1 cellular context compared by ENCODE assay signal in the genomic region with DNA sequence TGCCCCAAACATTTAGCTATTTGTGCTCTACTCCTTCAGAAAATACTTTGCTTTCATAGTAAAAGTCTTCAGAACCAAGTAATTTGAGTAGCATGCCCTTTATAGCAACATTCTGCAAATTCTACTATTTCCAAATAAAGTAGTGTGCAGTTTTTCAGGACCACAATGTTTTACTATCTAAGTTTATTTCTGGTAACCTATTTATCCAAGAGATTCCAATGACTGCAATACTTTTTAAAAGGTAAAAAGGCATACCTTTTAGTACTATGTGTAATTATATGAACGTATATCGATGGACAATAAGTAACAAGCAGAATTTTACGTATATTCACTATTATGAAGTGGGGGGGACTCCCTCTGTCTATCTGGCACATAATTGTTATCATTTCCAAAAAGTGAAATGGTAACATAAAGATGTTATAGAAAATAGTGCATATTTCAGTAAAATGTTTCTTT.
TF ChIP-seq lines count a peak whose summit lies in the region.

No MANE protein-coding gene starts in this region.

TF ChIP-seq in IMR-90, 13 proteins besides CTCF, POLR2A, EP300 and RAD21 (continued from another document):
- TF ChIP-seq, protein P1, sequence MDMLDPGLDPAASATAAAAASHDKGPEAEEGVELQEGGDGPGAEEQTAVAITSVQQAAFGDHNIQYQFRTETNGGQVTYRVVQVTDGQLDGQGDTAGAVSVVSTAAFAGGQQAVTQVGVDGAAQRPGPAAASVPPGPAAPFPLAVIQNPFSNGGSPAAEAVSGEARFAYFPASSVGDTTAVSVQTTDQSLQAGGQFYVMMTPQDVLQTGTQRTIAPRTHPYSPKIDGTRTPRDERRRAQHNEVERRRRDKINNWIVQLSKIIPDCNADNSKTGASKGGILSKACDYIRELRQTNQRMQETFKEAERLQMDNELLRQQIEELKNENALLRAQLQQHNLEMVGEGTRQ (IDR thresholded peaks at IDR 0.05; ENCODE audit: low read depth, low read length): no peak
- TF ChIP-seq MXI1 (IDR thresholded peaks at IDR 0.05; ENCODE audit: borderline replicate concordance, low read depth, low read length): no peak
- no peak for TF ChIP-seq BHLHE40 (IDR thresholded peaks at IDR 0.05; ENCODE audit: low read depth, low read length)
- TF ChIP-seq NFE2L2 (IDR thresholded peaks at IDR 0.05; ENCODE audit: low read depth, low read length): no peak
- no peak for TF ChIP-seq FOS (IDR thresholded peaks at IDR 0.05; ENCODE audit: low read depth, low read length)
- TF ChIP-seq CEBPB (IDR thresholded peaks at IDR 0.05; ENCODE audit: low read depth, low read length): no peak
- TF ChIP-seq, protein P2, sequence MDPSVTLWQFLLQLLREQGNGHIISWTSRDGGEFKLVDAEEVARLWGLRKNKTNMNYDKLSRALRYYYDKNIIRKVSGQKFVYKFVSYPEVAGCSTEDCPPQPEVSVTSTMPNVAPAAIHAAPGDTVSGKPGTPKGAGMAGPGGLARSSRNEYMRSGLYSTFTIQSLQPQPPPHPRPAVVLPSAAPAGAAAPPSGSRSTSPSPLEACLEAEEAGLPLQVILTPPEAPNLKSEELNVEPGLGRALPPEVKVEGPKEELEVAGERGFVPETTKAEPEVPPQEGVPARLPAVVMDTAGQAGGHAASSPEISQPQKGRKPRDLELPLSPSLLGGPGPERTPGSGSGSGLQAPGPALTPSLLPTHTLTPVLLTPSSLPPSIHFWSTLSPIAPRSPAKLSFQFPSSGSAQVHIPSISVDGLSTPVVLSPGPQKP (IDR thresholded peaks at IDR 0.05; ENCODE audit: borderline replicate concordance, low read depth, low read length): no peak
- TF ChIP-seq RFX5 (IDR thresholded peaks at IDR 0.05; ENCODE audit: low read depth, low read length): no peak
TF ChIP-seq in IMR-90: peak in this region for 0.
